ENCODE assay signal across 26 cellular contexts in the genomic region with DNA sequence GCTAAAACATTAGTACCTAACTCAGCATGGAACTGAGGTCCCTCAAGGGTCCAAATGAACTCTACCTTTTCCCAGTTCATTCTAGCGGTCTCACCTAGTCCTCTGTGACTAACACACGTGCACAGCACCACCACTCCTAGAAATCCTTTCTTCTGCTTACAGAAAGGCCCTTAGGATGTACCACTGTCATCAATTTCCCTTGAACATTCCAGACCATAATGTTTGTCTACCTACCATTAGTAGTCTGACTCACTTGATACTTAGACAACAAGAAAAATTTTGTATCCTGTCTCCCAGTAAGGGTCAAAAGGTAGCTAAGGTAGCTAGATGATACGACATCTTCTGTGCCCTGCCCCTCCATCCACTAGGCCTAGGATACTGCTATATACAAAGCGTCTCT.
DNase-seq lines count a peak whose midpoint lies in the region; ATAC-seq, FAIRE-seq and TF ChIP-seq lines count a peak whose summit lies in the region.
"Had no signal": no experiment of that assay in that cellular context is flagged by ENCODE, and none has a peak within 500 bp of the region (broad histone marks: within the 10 kb centered on the region; RNA-seq: fewer than 3 reads in every experiment).

No MANE protein-coding gene starts in this region.

- peaks cover 50% of the 10 kb centered on the region for H3K4me1 ChIP-seq in endodermal cell (ENCODE audit: control insufficient read depth, insufficient read depth, low read length)
- H3K4me1 ChIP-seq in suprapubic skin, result peaks cover 60% of the 10 kb centered on the region
- H3K4me1 ChIP-seq: Peyer's patch had no signal

- no peak for FAIRE-seq in RCC 7860 (lab: Jason Lieb, UNC)
- FAIRE-seq: G401.6 had no signal

- H3K9me3 Mint-ChIP-seq in endodermal cell, result no peaks in the 10 kb centered on the region
- H3K9me3 Mint-ChIP-seq: HFFc6, IgD-negative memory B cell had no signal

- no peaks in the 10 kb centered on the region for H3K36me3 Mint-ChIP-seq in endodermal cell (ENCODE audit: low read depth)
- H3K36me3 Mint-ChIP-seq: CD4-positive, alpha-beta memory T cell; IgD-negative memory B cell had no signal

- no peak for TF ChIP-seq POLR2A in suprapubic skin (IDR thresholded peaks at IDR 0.05)

- WGBS in endodermal cell (ENCODE audit: insufficient coverage in 1 of 2, insufficient read length in 1 of 2), 2 experiments, result 84 to 96% methylated on average over 3 to 4 of the region's 4 CpGs
- WGBS in suprapubic skin, result 93% methylated on average over 4 of the region's 4 CpGs

- peak overlapping the region; percentile 2 for H3K27ac Mint-ChIP-seq in endodermal cell
- H3K27ac Mint-ChIP-seq: HFFc6, IgD-negative memory B cell had no signal

- H3K9ac ChIP-seq in endodermal cell (ENCODE audit: extremely low read depth, low read length, poor library complexity, severe bottlenecking), result no peak overlapping the region
- H3K9ac ChIP-seq: GM23248, KMS-11 had no signal

- H3K27me3 Mint-ChIP-seq in endodermal cell (ENCODE audit: insufficient read depth), result no peaks in the 10 kb centered on the region
- H3K27me3 Mint-ChIP-seq: CD4-positive, alpha-beta memory T cell had no signal

- peaks cover 88% of the 10 kb centered on the region for H3K4me1 Mint-ChIP-seq in endodermal cell
- H3K4me1 Mint-ChIP-seq: IgD-negative memory B cell had no signal

- H3K4me3 ChIP-seq in endodermal cell (ENCODE audit: low read length) (peak overlapping the region; percentile 69), suprapubic skin (no peak overlapping the region)
- H3K4me3 ChIP-seq: GM23248, HAP-1, Peyer's patch, SJCRH30 had no signal

- no peak for TF ChIP-seq EP300 in suprapubic skin (IDR thresholded peaks at IDR 0.05)

- no peaks in the 10 kb centered on the region for H3K9me3 ChIP-seq in endodermal cell (ENCODE audit: control insufficient read depth, low read length)
- no peaks in the 10 kb centered on the region for H3K9me3 ChIP-seq in suprapubic skin
- H3K9me3 ChIP-seq: HAP-1, Peyer's patch had no signal

- TF ChIP-seq CTCF in endodermal cell (conservative IDR thresholded peaks at IDR 0.05) (no peak), suprapubic skin (IDR thresholded peaks at IDR 0.05) (no peak)

- peak overlapping the region; percentile 10 for H3K4me3 Mint-ChIP-seq in endodermal cell
- H3K4me3 Mint-ChIP-seq: CD4-positive, alpha-beta memory T cell; HFFc6; IgD-negative memory B cell had no signal

- H3K27me3 ChIP-seq in endodermal cell (ENCODE audit: control insufficient read depth, insufficient read depth, low read length, poor library complexity, severe bottlenecking), result no peaks in the 10 kb centered on the region
- H3K27me3 ChIP-seq in suprapubic skin, result no peaks in the 10 kb centered on the region
- H3K27me3 ChIP-seq: Peyer's patch, SJCRH30 had no signal

- DNase-seq in RCC 7860 (ENCODE audit: low spot score) (peak; percentile 40), endodermal cell (peak; percentile 28), kidney tubule cell (ENCODE audit: low spot score) (peak; percentile 57), suprapubic skin (ENCODE audit: low spot score in 2 of 2) (no peak), dedifferentiated amniotic fluid mesenchymal stem cell (ENCODE audit: extremely low spot score) (no peak)
- DNase-seq: C1 segment of cervical spinal cord; CD4-positive, alpha-beta memory T cell; COR-L47; GM23248; HFFc6; NCI-H1092; NCI-H1417 treated with DMSO at 0.1 percent for 48 hours; NCI-H1694 treated with DMSO at 0.1 percent for 48 hours; NCI-H2081; NCI-H2227 treated with DMSO at 0.1 percent for 48 hours; NCI-H526 treated with DMSO at 0.1 percent for 48 hours; Peyer's patch; SJCRH30 had no signal

- no peak for ATAC-seq in HG02870 (IDR thresholded peaks at IDR 0.05; ENCODE audit: unreplicated experiment)
- no peak for ATAC-seq in GM21825 (IDR thresholded peaks at IDR 0.05; ENCODE audit: unreplicated experiment)
- ATAC-seq: Right ventricle myocardium inferior, SK-N-SH treated with all-trans-retinoic acid at 6 μM for 48 hours had no signal

- no peak overlapping the region for H3K27ac ChIP-seq in endodermal cell (ENCODE audit: low read depth, low read length)
- peak overlapping the region; percentile 79 for H3K27ac ChIP-seq in suprapubic skin
- H3K27ac ChIP-seq: GM23248, KMS-11, Peyer's patch, SJCRH30 had no signal

- H3K36me3 ChIP-seq in endodermal cell (ENCODE audit: control insufficient read depth, insufficient read depth, low read length) (peaks cover 10% of the 10 kb centered on the region), suprapubic skin (no peaks in the 10 kb centered on the region)
- H3K36me3 ChIP-seq: HAP-1, Peyer's patch, SJCRH30 had no signal

Comparison
In these comparisons a context has a peak if more than half of its experiments do, and no peak if none do; other contexts are left out.
1. DNase-seq: peak in RCC 7860 (single experiment), endodermal cell (single experiment) and kidney tubule cell (single experiment); none in suprapubic skin (0 of 2) and dedifferentiated amniotic fluid mesenchymal stem cell (single experiment).